1 cellular context compared by ENCODE assay signal in the genomic region with DNA sequence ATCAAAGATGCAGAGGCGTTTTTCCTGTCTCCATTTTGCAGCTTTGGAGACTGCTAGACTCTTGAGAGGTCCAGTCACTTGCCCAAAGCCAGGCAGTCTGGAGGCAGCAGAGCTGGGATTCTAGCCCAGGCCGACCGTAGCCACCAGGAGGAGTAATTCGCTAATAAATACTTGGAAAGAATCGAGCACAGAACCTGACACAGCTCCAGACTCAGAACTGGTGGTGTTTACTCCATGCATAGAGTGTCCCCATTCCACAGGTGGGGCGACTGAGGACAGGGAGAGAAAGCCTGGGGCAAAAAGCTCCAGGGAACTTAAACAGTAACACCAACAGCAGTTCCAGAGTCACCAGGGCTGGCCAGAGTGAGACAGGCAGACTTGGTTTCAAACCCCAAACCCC.
TF ChIP-seq lines count a peak whose summit lies in the region.

No MANE protein-coding gene starts in this region.

TF ChIP-seq in IMR-90, 13 proteins besides CTCF, POLR2A, EP300 and RAD21:
- TF ChIP-seq CHD1 (IDR thresholded peaks at IDR 0.05; ENCODE audit: low read depth, low read length) (no peak), RFX5 (IDR thresholded peaks at IDR 0.05; ENCODE audit: low read depth, low read length) (no peak), FOS (IDR thresholded peaks at IDR 0.05; ENCODE audit: low read depth, low read length) (no peak), RCOR1 (IDR thresholded peaks at IDR 0.05; ENCODE audit: insufficient replicate concordance, low read length) (no peak)
